ENCODE assay signal across 1 cellular context in genomic region chr4:159014896-159015295, GRCh38.
TF ChIP-seq lines count a peak whose summit lies in the region.

No MANE protein-coding gene starts in this region.

TF ChIP-seq in HepG2, 621 proteins besides CTCF, POLR2A, EP300 and RAD21 (continued from another document):
- TF ChIP-seq, protein P1, sequence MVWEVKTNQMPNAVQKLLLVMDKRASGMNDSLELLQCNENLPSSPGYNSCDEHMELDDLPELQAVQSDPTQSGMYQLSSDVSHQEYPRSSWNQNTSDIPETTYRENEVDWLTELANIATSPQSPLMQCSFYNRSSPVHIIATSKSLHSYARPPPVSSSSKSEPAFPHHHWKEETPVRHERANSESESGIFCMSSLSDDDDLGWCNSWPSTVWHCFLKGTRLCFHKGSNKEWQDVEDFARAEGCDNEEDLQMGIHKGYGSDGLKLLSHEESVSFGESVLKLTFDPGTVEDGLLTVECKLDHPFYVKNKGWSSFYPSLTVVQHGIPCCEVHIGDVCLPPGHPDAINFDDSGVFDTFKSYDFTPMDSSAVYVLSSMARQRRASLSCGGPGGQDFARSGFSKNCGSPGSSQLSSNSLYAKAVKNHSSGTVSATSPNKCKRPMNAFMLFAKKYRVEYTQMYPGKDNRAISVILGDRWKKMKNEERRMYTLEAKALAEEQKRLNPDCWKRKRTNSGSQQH (CRISPR knock-in tag; IDR thresholded peaks at IDR 0.05; ENCODE audit: low read depth): no peak
- no peak for TF ChIP-seq ZNF431 (CRISPR knock-in tag; IDR thresholded peaks at IDR 0.05; ENCODE audit: borderline replicate concordance, low read depth)
- no peak for TF ChIP-seq ZNF670 (CRISPR knock-in tag; IDR thresholded peaks at IDR 0.05; ENCODE audit: borderline replicate concordance)
- TF ChIP-seq ZNF460 (CRISPR knock-in tag; IDR thresholded peaks at IDR 0.05; ENCODE audit: borderline replicate concordance): no peak
- no peak for TF ChIP-seq ZNF580 (CRISPR knock-in tag; IDR thresholded peaks at IDR 0.05; ENCODE audit: borderline replicate concordance, low read depth)
- no peak for TF ChIP-seq CREM (IDR thresholded peaks at IDR 0.05)
- TF ChIP-seq CREM (CRISPR knock-in tag; IDR thresholded peaks at IDR 0.05): no peak
- TF ChIP-seq ZNF780A (CRISPR knock-in tag; IDR thresholded peaks at IDR 0.05): no peak
- no peak for TF ChIP-seq SP1 (IDR thresholded peaks at IDR 0.05)
- TF ChIP-seq SP1 (CRISPR knock-in tag; IDR thresholded peaks at IDR 0.05): no peak
- no peak for TF ChIP-seq ZNF773 (CRISPR knock-in tag; IDR thresholded peaks at IDR 0.05; ENCODE audit: borderline replicate concordance)
